ENCODE assay signal across 10 cellular contexts in the genomic region with DNA sequence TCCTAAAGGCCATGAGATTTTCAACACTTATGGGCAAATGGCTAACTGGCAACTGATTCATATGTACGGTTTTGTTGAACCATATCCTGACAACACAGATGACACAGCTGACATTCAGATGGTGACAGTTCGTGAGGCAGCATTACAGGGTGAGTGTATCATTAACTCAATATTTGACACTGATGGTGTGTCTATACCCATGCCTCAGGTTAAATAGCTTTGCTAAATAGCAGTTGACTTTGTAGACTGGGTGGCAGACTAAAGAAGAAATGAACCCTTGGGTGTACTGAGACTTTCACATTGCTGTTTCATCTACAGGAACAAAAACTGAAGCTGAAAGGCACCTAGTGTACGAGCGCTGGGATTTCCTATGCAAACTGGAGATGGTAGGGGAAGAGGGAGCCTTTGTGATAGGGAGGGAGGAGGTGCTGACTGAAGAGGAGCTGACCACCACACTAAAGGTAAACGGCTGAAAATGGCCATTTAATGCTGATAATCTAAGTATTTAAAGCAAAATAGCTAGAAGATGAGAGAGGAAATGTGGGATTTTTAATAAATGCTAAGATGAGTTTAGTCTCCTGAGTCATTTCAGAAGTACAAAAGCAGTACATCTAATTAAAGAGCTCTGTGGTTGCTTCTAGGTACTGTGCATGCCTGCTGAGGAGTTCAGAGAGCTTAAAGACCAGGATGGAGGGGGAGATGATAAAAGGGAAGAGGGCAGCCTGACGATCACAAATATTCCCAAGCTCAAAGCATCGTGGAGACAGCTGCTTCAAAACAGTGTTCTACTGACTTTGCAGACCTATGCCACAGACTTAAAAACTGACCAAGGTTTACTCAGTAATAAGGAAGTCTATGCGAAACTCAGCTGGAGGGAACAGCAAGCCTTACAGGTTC. TPM values are rescaled to one million over a fixed set of nuclear protein-coding genes. Genes with fewer than 3 reads are reported as not detected.
DNase-seq lines count a peak whose midpoint lies in the region; ATAC-seq, FAIRE-seq and TF ChIP-seq lines count a peak whose summit lies in the region.
"Had no signal": no experiment of that assay in that cellular context is flagged by ENCODE, and none has a peak within 500 bp of the region (broad histone marks: within the 10 kb centered on the region; RNA-seq: fewer than 3 reads in every experiment).

No MANE protein-coding gene starts in this region.

- FAIRE-seq in GM19239 (lab: Jason Lieb, UNC) (peak; percentile 35), frontal cortex (lab: Jason Lieb, UNC) (no peak)

- H3K4me1 Mint-ChIP-seq in Calu3 (ENCODE audit: low read depth, unreplicated experiment), result peaks cover 19% of the 10 kb centered on the region
- H3K4me1 Mint-ChIP-seq in activated CD4-positive, alpha-beta memory T cell treated with anti-CD3 and anti-CD28 coated beads for 36 hours (ENCODE audit: low read depth), result peaks cover 42% of the 10 kb centered on the region

- intact Hi-C loops in Calu3 (cut with micrococcal nuclease; ENCODE audit: unreplicated experiment) (no loop called here), tibial artery (cut with DNase I; ENCODE audit: low total_unique reads) (no loop called here), upper lobe of right lung (cut with DNase I) (no loop called here)
- intact Hi-C loops in activated CD4-positive, alpha-beta memory T cell treated with anti-CD3 and anti-CD28 coated beads for 36 hours (cut with micrococcal nuclease), result loop anchor here (2.0 kb wide), 1 partner anchor 214 kb away; no protein-coding TSS in a partner anchor

- H3K27me3 ChIP-seq in tibial artery (no peaks in the 10 kb centered on the region), upper lobe of right lung (no peaks in the 10 kb centered on the region)

- POLR2A ChIA-PET in activated CD4-positive, alpha-beta memory T cell treated with anti-CD3 and anti-CD28 coated beads for 36 hours (lab: Charles Lee), result interaction anchor here (0.7 to 2.0 kb wide), 8 partner anchors 9 to 238 kb away, joined by 3 to 5 read pairs (median 4); no protein-coding TSS in a partner anchor

- H3K27ac Mint-ChIP-seq in Calu3 (ENCODE audit: unreplicated experiment), result no peak overlapping the region
- H3K27ac Mint-ChIP-seq in activated CD4-positive, alpha-beta memory T cell treated with anti-CD3 and anti-CD28 coated beads for 36 hours, result peak overlapping the region; percentile 75

- CTCF ChIA-PET in Calu3 (lab: Charles Lee), result interaction anchor here (1.2 kb wide), 1 partner anchor 143 kb away, joined by 3 read pairs; no protein-coding TSS in a partner anchor
- CTCF ChIA-PET in activated CD4-positive, alpha-beta memory T cell treated with anti-CD3 and anti-CD28 coated beads for 36 hours (lab: Charles Lee), result interaction anchor here (0.7 to 2.6 kb wide), 9 partner anchors 18 to 238 kb away, joined by 3 to 20 read pairs (median 3); no protein-coding TSS in a partner anchor

- TF ChIP-seq CTCF in Calu3 (IDR thresholded peaks at IDR 0.05; ENCODE audit: unreplicated experiment), result no peak
- TF ChIP-seq CTCF in tibial artery (IDR thresholded peaks at IDR 0.05), result no peak
- TF ChIP-seq CTCF in upper lobe of right lung (IDR thresholded peaks at IDR 0.05), result no peak

- DNase-seq in Calu3 (no peak), GM19239 (ENCODE audit: insufficient read length, low spot score) (no peak), occipital lobe (lab: John Stamatoyannopoulos, UW) (no peak), frontal cortex (ENCODE audit: low spot score in 2 of 2) (no peak), tibial artery (no peak), upper lobe of right lung (no peak)
- DNase-seq in activated CD4-positive, alpha-beta memory T cell treated with anti-CD3 and anti-CD28 coated beads for 36 hours, result no peak
- DNase-seq: amygdala, NCI-H2081 treated with DMSO at 0.1 percent for 48 hours had no signal

- peaks cover 88% of the 10 kb centered on the region for H3K36me3 Mint-ChIP-seq in Calu3 (ENCODE audit: insufficient read depth, unreplicated experiment)
- peaks cover 39% of the 10 kb centered on the region for H3K36me3 Mint-ChIP-seq in activated CD4-positive, alpha-beta memory T cell treated with anti-CD3 and anti-CD28 coated beads for 36 hours

- H3K9me3 ChIP-seq in tibial artery (no peaks in the 10 kb centered on the region), upper lobe of right lung (no peaks in the 10 kb centered on the region)

- peaks cover 56 to 72% (median 65%) of the 10 kb centered on the region in 3 donors for H3K36me3 ChIP-seq in tibial artery
- H3K36me3 ChIP-seq in upper lobe of right lung, result peaks cover 64% of the 10 kb centered on the region

- H3K4me3 Mint-ChIP-seq in Calu3 (ENCODE audit: low read depth, unreplicated experiment), result no peak overlapping the region
- no peak overlapping the region for H3K4me3 Mint-ChIP-seq in activated CD4-positive, alpha-beta memory T cell treated with anti-CD3 and anti-CD28 coated beads for 36 hours

- H3K4me3 ChIP-seq in tibial artery (no peak overlapping the region), upper lobe of right lung (no peak overlapping the region)

- peak; percentile 39 for ATAC-seq in HG02938 (IDR thresholded peaks at IDR 0.05; ENCODE audit: unreplicated experiment)
- ATAC-seq in upper lobe of right lung, result no peak

- peaks cover 0 to 19% (median 13%) of the 10 kb centered on the region in 4 donors for H3K4me1 ChIP-seq in tibial artery
- peaks cover 16% of the 10 kb centered on the region for H3K4me1 ChIP-seq in upper lobe of right lung

- H3K27ac ChIP-seq in tibial artery (no peak overlapping the region), upper lobe of right lung (no peak overlapping the region)

- no peaks in the 10 kb centered on the region for H3K9me3 Mint-ChIP-seq in Calu3 (ENCODE audit: low read depth, unreplicated experiment)
- H3K9me3 Mint-ChIP-seq in activated CD4-positive, alpha-beta memory T cell treated with anti-CD3 and anti-CD28 coated beads for 36 hours, result no peaks in the 10 kb centered on the region

- H3K27me3 Mint-ChIP-seq in Calu3 (ENCODE audit: unreplicated experiment), result no peaks in the 10 kb centered on the region
- no peaks in the 10 kb centered on the region for H3K27me3 Mint-ChIP-seq in activated CD4-positive, alpha-beta memory T cell treated with anti-CD3 and anti-CD28 coated beads for 36 hours

- TSS peak; percentile 30 for BruUV-seq in Calu3 (replicated peaks; lab: Mats Ljungman, UMichigan)

RNA-seq across cellular contexts. Expression of gene SETD6, which starts 3.0 kb away (rescaled TPM):
- total RNA-seq in Calu3 (2022) (42.8 and 46.8 TPM in 2 replicates), occipital lobe (21.5 TPM), frontal cortex (15.9 TPM), upper lobe of right lung (22.0 TPM)
- 10 to 100 TPM; 12.9 to 14.5 TPM for total RNA-seq in activated CD4-positive, alpha-beta memory T cell treated with anti-CD3 and anti-CD28 coated beads for 36 hours

RNA-seq across cellular contexts. Expression of gene NDRG4, which starts 18.4 kb away (rescaled TPM):
- total RNA-seq in Calu3 (2022) (4.9 and 6.1 TPM in 2 replicates), occipital lobe (217 TPM), frontal cortex (230 TPM), upper lobe of right lung (48.1 TPM)
- total RNA-seq in activated CD4-positive, alpha-beta memory T cell treated with anti-CD3 and anti-CD28 coated beads for 36 hours, result 1 to 10 TPM; 1.3 to 1.6 TPM
